Comparison of ENCODE assay signal across 8 cellular contexts in the genomic region with DNA sequence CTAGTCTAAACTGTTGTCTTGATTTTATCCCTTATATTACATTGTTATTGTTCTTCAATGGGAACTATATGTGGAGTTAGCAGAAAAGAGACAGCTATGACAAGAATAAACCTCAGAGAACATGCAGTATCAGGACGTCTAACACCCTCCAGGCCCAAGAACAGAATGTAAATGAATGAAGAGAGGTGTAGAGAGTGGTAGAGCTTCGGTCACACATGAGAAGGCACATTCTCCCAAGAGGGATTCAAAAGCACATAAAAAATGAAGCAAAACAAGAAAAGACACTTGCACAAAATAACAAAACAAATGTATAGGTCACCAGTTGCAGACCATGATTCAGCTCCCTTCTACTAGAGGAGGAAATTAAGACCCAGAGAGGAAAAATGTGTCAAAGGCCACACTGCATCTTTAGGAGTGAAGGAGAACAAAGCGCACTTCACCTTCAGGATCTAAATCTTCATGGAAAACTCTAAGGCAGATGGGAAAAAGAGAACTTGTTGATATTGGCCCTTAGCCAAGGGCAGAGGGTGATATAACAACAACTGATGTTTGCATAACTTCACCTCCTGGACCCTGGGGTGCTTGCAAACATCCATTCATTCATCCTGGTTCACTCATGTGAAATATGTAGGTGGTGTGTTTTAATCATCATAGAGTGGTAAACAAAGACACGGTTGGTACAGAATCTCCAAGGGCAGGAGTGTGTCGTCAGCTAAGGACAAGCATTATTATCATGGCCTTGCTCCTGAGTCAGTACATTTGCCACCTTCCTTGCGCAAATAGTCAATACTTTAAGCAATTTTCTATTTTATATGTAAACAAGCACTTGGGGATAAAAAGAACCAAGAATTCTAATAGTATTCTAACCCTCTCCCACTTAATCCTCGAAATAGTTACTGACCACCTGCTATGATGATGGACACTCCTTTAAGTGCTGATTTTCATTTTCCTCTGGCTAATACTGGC. TPM values are rescaled to one million over a fixed set of nuclear protein-coding genes. Genes with fewer than 3 reads are reported as not detected.
A peak's percentile ranks its signal among the peaks of the same experiment; 100 is the strongest.
DNase-seq lines count a peak whose midpoint lies in the region; FAIRE-seq and TF ChIP-seq lines count a peak whose summit lies in the region.

No MANE protein-coding gene starts in this region.

- in situ Hi-C loops in Caki2 (cut with HindIII; ENCODE audit: low pct_unique_long_range_greater_than_20kb, low sequenced_read_pairs) (no loop called here), GM23248 (cut with MboI) (no loop called here)

- whole genome bisulfite sequencing in GM23248 (ENCODE audit: low coverage in 1 of 2, low lambda C conversion rate in 2 of 2, missing lambda C conversion rate in 2 of 2), 2 experiments = 79% methylated on average over 7 of the region's 7 CpGs

- no peaks in the 10 kb centered on the region for H3K9me2 ChIP-seq in GM23248 (ENCODE audit: insufficient read depth)

- H3K9me3 ChIP-seq in GM23248 (ENCODE audit: low read depth) (no peaks in the 10 kb centered on the region), colonic mucosa (no peaks in the 10 kb centered on the region)

- no peak overlapping the region for H3K4me3 ChIP-seq in GM23248
- H3K4me3 ChIP-seq in colonic mucosa = no peak overlapping the region

- peaks cover 54% of the 10 kb centered on the region for H3F3A ChIP-seq in GM23248 (ENCODE audit: insufficient read depth)

- H2AFZ ChIP-seq in GM23248 = no peak overlapping the region

- H3K36me3 ChIP-seq in GM23248 (ENCODE audit: low read depth) (no peaks in the 10 kb centered on the region), colonic mucosa (no peaks in the 10 kb centered on the region)

- no peaks in the 10 kb centered on the region for H4K20me1 ChIP-seq in GM23248 (ENCODE audit: insufficient read depth)

- H3K27ac ChIP-seq in GM23248 (no peak overlapping the region), colonic mucosa (peak overlapping the region; percentile 71)

- H3K79me2 ChIP-seq in GM23248 (ENCODE audit: insufficient read depth) = no peaks in the 10 kb centered on the region

- H3K9ac ChIP-seq in GM23248 (no peak overlapping the region), colonic mucosa (ENCODE audit: low read depth in 2 of 2, low read length in 2 of 2) (no peak overlapping the region)

- intact Hi-C loops in colonic mucosa (cut with DNase I) = no loop called here

- H3K4me2 ChIP-seq in GM23248 (ENCODE audit: unreplicated experiment) = no peak overlapping the region

- DNase-seq in Caki2 (ENCODE audit: low read depth) (peak; percentile 97), GM23248 (peak; percentile 27), NCI-H1417 (lab: John Stamatoyannopoulos, UW) (peak; percentile 28 to 93 (median 69)), colonic mucosa (peak; percentile 68), T1000 (lab: John Stamatoyannopoulos, UW) (no peak), RCC 7860 (ENCODE audit: low spot score) (no peak), NCI-H226 (no peak), NOMO-1 treated with DMSO at 0.1 percent for 48 hours (lab: John Stamatoyannopoulos, UW; ENCODE audit: unreplicated experiment) (no peak)

- H3K4me1 ChIP-seq in GM23248 (ENCODE audit: insufficient read depth) (0 out of 2 replicates have a peak, but pooled peaks cover 4% of the 10 kb centered on the region), colonic mucosa (peaks cover 19% of the 10 kb centered on the region)

- no peak for TF ChIP-seq CTCF in colonic mucosa (IDR thresholded peaks at IDR 0.05)

- no peak for FAIRE-seq in RCC 7860 (lab: Jason Lieb, UNC)

- no peaks in the 10 kb centered on the region for H3K27me3 ChIP-seq in GM23248 (replicated peaks; ENCODE audit: insufficient read depth)
- H3K27me3 ChIP-seq in colonic mucosa = no peaks in the 10 kb centered on the region

RNA-seq across cellular contexts. Expression of gene NEK10, which starts 8.8 kb away (rescaled TPM):
- total RNA-seq in Caki2 (2014; rRNA removed; shearing (Covaris generic); ENCODE audit: low replicate concordance) = 0.07 TPM in 1 of 2 replicates, not detected in the other
- total RNA-seq in GM23248 (2014; rRNA removed; shearing (Covaris generic)) = 7.6 and 9.5 TPM in 2 replicates
- 1.7 and 3.2 TPM in 2 replicates for polyA plus RNA-seq in GM23248 (2016; fragmentation: Nextera tagmentation; extraction: Ambion mirVana)
- under 1 TPM; 0.67 to 0.88 TPM for total RNA-seq in colonic mucosa

Comparison
In these comparisons a context has a peak if more than half of its experiments do, and no peak if none do; other contexts are left out.
1. DNase-seq: peak in Caki2 (single experiment), GM23248 (single experiment), NCI-H1417 (3 of 3) and colonic mucosa (single experiment); none in T1000 (single experiment), RCC 7860 (single experiment), NCI-H226 (single experiment) and NOMO-1 treated with DMSO at 0.1 percent for 48 hours (single experiment).